In the genomic region with DNA sequence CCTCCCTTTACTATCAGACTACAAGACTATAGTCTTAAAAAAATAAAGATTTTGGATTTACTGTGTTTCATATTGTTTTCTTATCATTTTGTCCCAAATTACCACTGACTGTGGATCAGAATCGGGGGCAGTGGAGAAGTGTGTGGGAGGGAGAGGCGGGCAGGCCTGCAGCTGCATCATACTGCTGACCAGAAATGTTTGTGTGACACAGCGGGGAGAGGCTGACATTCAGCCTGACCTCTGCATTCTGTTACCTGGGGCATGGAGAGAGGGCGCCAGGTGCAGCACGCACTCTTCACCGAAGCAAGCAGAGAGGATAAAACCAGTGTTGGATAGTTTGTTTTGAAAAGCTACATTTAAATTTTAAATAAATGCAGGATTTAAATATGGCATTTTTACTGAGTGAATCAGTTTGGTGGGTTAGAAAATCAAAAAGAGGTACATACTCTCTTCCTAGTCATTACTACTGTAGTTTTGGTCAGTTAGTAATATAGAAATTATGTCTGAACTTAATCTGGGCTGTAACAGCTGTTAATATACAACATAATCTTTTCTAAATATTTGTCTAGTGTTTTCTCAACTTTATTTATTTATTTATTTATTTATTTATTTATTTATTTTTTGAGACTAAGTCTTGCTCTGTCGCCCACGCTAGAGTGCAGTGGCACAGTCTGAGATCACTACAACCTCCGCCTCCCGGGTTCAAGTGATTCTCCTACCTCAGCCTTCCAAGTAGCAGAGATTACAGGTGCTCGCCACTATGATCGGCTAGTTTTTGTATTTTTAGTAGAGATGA, we compare ENCODE assay signal across 19 cellular contexts. TPM values are rescaled to one million over a fixed set of nuclear protein-coding genes. Genes with fewer than 3 reads are reported as not detected.
A peak's percentile ranks its signal among the peaks of the same experiment; 100 is the strongest.
DNase-seq lines count a peak whose midpoint lies in the region; ATAC-seq, FAIRE-seq and TF ChIP-seq lines count a peak whose summit lies in the region.
"Had no signal": no experiment of that assay in that cellular context is flagged by ENCODE, and none has a peak within 500 bp of the region (broad histone marks: within the 10 kb centered on the region; RNA-seq: fewer than 3 reads in every experiment).

No MANE protein-coding gene starts in this region.

- H3K4me1 Mint-ChIP-seq in H9 (peaks cover 11 to 20% of the 10 kb centered on the region in 2 experiments), nephron progenitor cell (peaks cover 18% of the 10 kb centered on the region)
- H3K4me1 Mint-ChIP-seq: activated CD4-positive, alpha-beta T cell treated with anti-CD3 and anti-CD28 coated beads for 36 hours; activated naive CD4-positive, alpha-beta T cell treated with anti-CD3 and anti-CD28 coated beads, Interleukin-2, amount 50 U/mL, for 24 hours had no signal

- H3K9me3 Mint-ChIP-seq in H9: no peaks in the 10 kb centered on the region
- no peaks in the 10 kb centered on the region for H3K9me3 Mint-ChIP-seq in nephron progenitor cell
- H3K9me3 Mint-ChIP-seq: activated naive CD4-positive, alpha-beta T cell treated with anti-CD3 and anti-CD28 coated beads, Interleukin-2, amount 50 U/mL, for 24 hours; T-helper 1 cell treated with Interleukin-12 subunit alpha and Interleukin-12 subunit beta and Interleukin-4 antibody, amounts not matched to agents 30 μg/mL and 1 μg/mL, for 36 hours had no signal

- no peak overlapping the region for H2BK5ac ChIP-seq in H9 (ENCODE audit: insufficient read length, low read length)

- H3K23ac ChIP-seq in H9 (ENCODE audit: insufficient read length, low read depth, low read length): no peak overlapping the region

- H3K9me3 ChIP-seq in H9 (ENCODE audit: control insufficient read depth, low read depth, low read length) (no peaks in the 10 kb centered on the region), K562 (replicated peaks; ENCODE audit: control insufficient read depth, insufficient read depth, low read depth, low read length) (no peaks in the 10 kb centered on the region), MG63 (no peaks in the 10 kb centered on the region)
- H3K9me3 ChIP-seq: breast epithelium, esophagus muscularis mucosa had no signal

- no peak overlapping the region for H2AFZ ChIP-seq in H9 (ENCODE audit: low read length)
- no peak overlapping the region for H2AFZ ChIP-seq in K562 (ENCODE audit: low read depth, low read length)

- no peak overlapping the region for H4K91ac ChIP-seq in H9 (ENCODE audit: insufficient read length, low read depth, low read length)

- peak overlapping the region in 1 of 2 experiments; percentile 26; a peak in 1 of 5 replicates for H3K4me3 Mint-ChIP-seq in H9
- H3K4me3 Mint-ChIP-seq in nephron progenitor cell: no peak overlapping the region
- H3K4me3 Mint-ChIP-seq: activated CD4-positive, alpha-beta T cell treated with anti-CD3 and anti-CD28 coated beads for 36 hours; activated naive CD4-positive, alpha-beta T cell treated with anti-CD3 and anti-CD28 coated beads, Interleukin-2, amount 50 U/mL, for 24 hours; T-helper 1 cell treated with Interleukin-12 subunit alpha and Interleukin-12 subunit beta and Interleukin-4 antibody, amounts not matched to agents 30 μg/mL and 1 μg/mL, for 36 hours had no signal

- no peak overlapping the region for H4K5ac ChIP-seq in H9 (ENCODE audit: insufficient read length, low read depth, low read length)

- no peak overlapping the region for H3K18ac ChIP-seq in H9 (ENCODE audit: insufficient read length, low read depth, low read length)

- no peak overlapping the region for H3K56ac ChIP-seq in H9 (ENCODE audit: insufficient read length, low read depth, low read length)

- H2BK15ac ChIP-seq in H9 (ENCODE audit: low read depth, low read length): no peak overlapping the region

- no peak for TF ChIP-seq RAD21 in K562 (CRISPR knock-in tag; conservative IDR thresholded peaks at IDR 0.05 in 1 of 2, IDR thresholded peaks at IDR 0.05 in 1 of 2)

- H3K9me1 ChIP-seq in K562 (ENCODE audit: control insufficient read depth, insufficient read depth, low read length): no peaks in the 10 kb centered on the region

- H2BK120ac ChIP-seq in H9 (ENCODE audit: low read depth, low read length, poor library complexity, severe bottlenecking): no peak overlapping the region

- no peaks in the 10 kb centered on the region for H3K4me1 ChIP-seq in H9 (ENCODE audit: insufficient read depth, low read length)
- H3K4me1 ChIP-seq in K562 (replicated peaks in 1 of 2; ENCODE audit: control insufficient read depth in 2 of 2, insufficient read depth in 2 of 2, low read length in 2 of 2): peaks cover 12 to 14% of the 10 kb centered on the region in 2 experiments; a peak in 4 of 5 replicates
- H3K4me1 ChIP-seq: breast epithelium, esophagus muscularis mucosa had no signal

- BruUV-seq in K562 (replicated peaks; lab: Mats Ljungman, UMichigan): no TSS peak

- CTCF ChIA-PET in K562 (lab: Yijun Ruan, JAX; ENCODE audit: low intra/inter-chr PET ratio): no interaction called here

- in situ Hi-C loops in K562 (cut with MboI): no loop called here

- H4K8ac ChIP-seq in H9 (replicated peaks; ENCODE audit: insufficient read length, low read depth, low read length): no peak overlapping the region

- POLR2A ChIA-PET in K562 (lab: Yijun Ruan, JAX): interaction anchor here (0.9 to 1.2 kb wide), 3 partner anchors 9 to 10 kb away, joined by 3 to 5 read pairs (median 3); a partner anchor contains a TSS

- no peak overlapping the region for H2BK20ac ChIP-seq in H9 (ENCODE audit: low read depth, low read length, poor library complexity, severe bottlenecking)

- no peak overlapping the region for H2AK5ac ChIP-seq in H9 (ENCODE audit: insufficient read length, low read length)

- intact Hi-C loops in K562 (cut with micrococcal nuclease): no loop called here

- H3K4me3 ChIP-seq in K562 (no peak overlapping the region), MG63 (no peak overlapping the region)
- H3K4me3 ChIP-seq: breast epithelium, esophagus muscularis mucosa had no signal

- H3K27me3 Mint-ChIP-seq in H9 (ENCODE audit: low read depth): no peaks in the 10 kb centered on the region
- peaks cover 13% of the 10 kb centered on the region for H3K27me3 Mint-ChIP-seq in nephron progenitor cell (ENCODE audit: low read depth, poor library complexity)
- H3K27me3 Mint-ChIP-seq: activated CD4-positive, alpha-beta T cell treated with anti-CD3 and anti-CD28 coated beads for 36 hours; activated naive CD4-positive, alpha-beta T cell treated with anti-CD3 and anti-CD28 coated beads, Interleukin-2, amount 50 U/mL, for 24 hours had no signal

- H3K4ac ChIP-seq in H9 (ENCODE audit: low read depth, low read length): no peak overlapping the region

- H3K79me1 ChIP-seq in H9 (ENCODE audit: insufficient read depth, low read depth, low read length, poor library complexity, severe bottlenecking): no peaks in the 10 kb centered on the region

- no peaks in the 10 kb centered on the region for H3K23me2 ChIP-seq in H9 (ENCODE audit: insufficient read length, low read depth, low read length, poor library complexity, severe bottlenecking)

- H2BK12ac ChIP-seq in H9 (ENCODE audit: insufficient read length, low read depth, low read length): no peak overlapping the region

- no peak for TF ChIP-seq POLR2A in K562 (conservative IDR thresholded peaks at IDR 0.05)

- H4K20me1 ChIP-seq in H9 (ENCODE audit: control insufficient read depth, insufficient read depth, insufficient read length): no peaks in the 10 kb centered on the region
- H4K20me1 ChIP-seq in K562 (replicated peaks; ENCODE audit: control insufficient read depth, insufficient read depth, low read length): peaks cover 6% of the 10 kb centered on the region; the same call in 1 of the 2 replicates

- WGBS in H9 (ENCODE audit: extremely low coverage, insufficient read length, low lambda C conversion rate): no CpG with 5 or more reads among the region's 12 CpGs
- WGBS in K562 (ENCODE audit: insufficient coverage, low coverage, missing lambda C conversion rate): 71% methylated on average over 12 of the region's 12 CpGs

- H3K9ac ChIP-seq in H9 (ENCODE audit: extremely low read depth, insufficient read length, low read length) (no peak overlapping the region), K562 (ENCODE audit: insufficient read depth in 1 of 2, low read depth in 2 of 2, low read length in 2 of 2) (peak overlapping the region in 1 of 2 experiments; percentile 46; a peak in 1 of 4 replicates)

- H3K27ac ChIP-seq in H9 (ENCODE audit: insufficient read length, low read depth, low read length) (no peak overlapping the region), K562 (ENCODE audit: extremely low read depth, low read depth, low read length) (no peak overlapping the region)
- H3K27ac ChIP-seq: breast epithelium, esophagus muscularis mucosa had no signal

- no peaks in the 10 kb centered on the region for H3K79me2 ChIP-seq in H9 (ENCODE audit: insufficient read depth, low read length)
- H3K79me2 ChIP-seq in K562 (ENCODE audit: control insufficient read depth, insufficient read depth, low read length): no peaks in the 10 kb centered on the region

- H3K27me3 ChIP-seq in H9 (ENCODE audit: insufficient read depth, low read length) (no peaks in the 10 kb centered on the region), K562 (ENCODE audit: control insufficient read depth in 2 of 2, insufficient read depth in 2 of 2, low read length in 2 of 2) (no peaks in the 10 kb centered on the region), MG63 (no peaks in the 10 kb centered on the region)
- H3K27me3 ChIP-seq: breast epithelium, esophagus muscularis mucosa had no signal

- no peak for DNase-seq in H9
- DNase-seq in NCI-H2196 treated with DMSO at 0.1 percent for 48 hours (lab: John Stamatoyannopoulos, UW; ENCODE audit: unreplicated experiment): peak; percentile 54
- peak; percentile 38 to 48 (median 44) for DNase-seq in K562 (ENCODE audit: extremely low read depth in 1 of 4, low spot score in 3 of 4)
- DNase-seq in nephron progenitor cell: no peak
- DNase-seq in activated CD4-positive, alpha-beta T cell treated with anti-CD3 and anti-CD28 coated beads, Interleukin-2, amount 50 U/mL, for 4 hours: no peak
- DNase-seq in NCI-H128 (lab: John Stamatoyannopoulos, UW; ENCODE audit: unreplicated experiment): no peak
- no peak for DNase-seq in MG63
- no peak for DNase-seq in NAMALWA (ENCODE audit: low spot score)
- DNase-seq: activated CD4-positive, alpha-beta T cell treated with anti-CD3 and anti-CD28 coated beads for 36 hours; activated CD8-positive, alpha-beta memory T cell treated with anti-CD3 and anti-CD28 coated beads, Interleukin-2, amount 50 U/mL, for 48 hours; head of caudate nucleus; NCI-H2029; NK-92 treated with Interleukin-12 subunit alpha and Interleukin-12 subunit beta, amount 100 ng/mL, for 24 hours; occipital lobe; stimulated activated CD4-positive, alpha-beta T cell treated with anti-CD3 and anti-CD28 coated beads, Interleukin-4, amount 100 ng/mL, for 4 hours had no signal

- H3K27ac Mint-ChIP-seq in H9: peak overlapping the region in 2 of 3 experiments; percentile 32 to 95; a peak in 3 of 7 replicates
- peak overlapping the region; percentile 86 for H3K27ac Mint-ChIP-seq in nephron progenitor cell
- H3K27ac Mint-ChIP-seq: activated CD4-positive, alpha-beta T cell treated with anti-CD3 and anti-CD28 coated beads for 36 hours; T-helper 1 cell treated with Interleukin-12 subunit alpha and Interleukin-12 subunit beta and Interleukin-4 antibody, amounts not matched to agents 30 μg/mL and 1 μg/mL, for 36 hours had no signal

- ATAC-seq in K562: peak; percentile 47
- ATAC-seq: activated CD4-positive, alpha-beta T cell treated with anti-CD3 and anti-CD28 coated beads for 36 hours had no signal

- H3T11ph ChIP-seq in H9 (ENCODE audit: low read length): no peak overlapping the region

- H3K4me2 ChIP-seq in H9 (ENCODE audit: insufficient read depth, insufficient read length, low read length) (no peak overlapping the region), K562 (ENCODE audit: insufficient read depth, low read length) (no peak overlapping the region)

- H3K36me3 Mint-ChIP-seq in H9 (ENCODE audit: insufficient read depth in 1 of 3, low read depth in 3 of 3) (peaks cover 3 to 27% (median 10%) of the 10 kb centered on the region in 3 experiments; a peak in 5 of 7 replicates), nephron progenitor cell (ENCODE audit: low read depth) (peaks cover 28% of the 10 kb centered on the region)

- H3K36me3 ChIP-seq in K562 (ENCODE audit: control insufficient read depth, insufficient read depth, low read length) (peaks cover 14% of the 10 kb centered on the region; the same call in 2 of the 3 replicates), MG63 (peaks cover 8% of the 10 kb centered on the region; the same call in 1 of the 2 replicates)
- H3K36me3 ChIP-seq: breast epithelium had no signal

- peak; percentile 62 for FAIRE-seq in K562 (lab: Jason Lieb, UNC)

- TF ChIP-seq CTCF in H9 (conservative IDR thresholded peaks at IDR 0.05) (no peak), K562 (IDR thresholded peaks at IDR 0.05 in 2 of 3, conservative IDR thresholded peaks at IDR 0.05 in 1 of 3; ENCODE audit: insufficient read depth in 2 of 3, low read depth in 1 of 3, low read length in 3 of 3) (no peak), nephron progenitor cell (IDR thresholded peaks at IDR 0.05) (no peak)

- no peak for TF ChIP-seq EP300 in K562 (IDR thresholded peaks at IDR 0.05; ENCODE audit: low read length)

- H3K14ac ChIP-seq in H9 (ENCODE audit: insufficient read depth, low read length): no peak overlapping the region

RNA-seq across cellular contexts. Expression of a gene that starts 8.8 kb away (rescaled TPM):
- total RNA-seq in H9 (2021) (38.4 and 39.6 TPM in 2 replicates), K562 (2014; rRNA removed) (10.6 and 18.5 TPM in 2 replicates), K562 (2014; rRNA removed; fragmentation: Illumina TruSeq; extraction: Trizol) (47.8 and 54.0 TPM in 2 replicates), K562 (2015; rRNA removed; fragmentation: Illumina TruSeq; extraction: Trizol) (35.1 and 36.5 TPM in 2 replicates), K562 (2021) (56.8 and 59.8 TPM in 2 replicates)
- 23.9 and 54.4 TPM in 2 replicates for total RNA-seq in K562 (2011; cell fraction: chromatin; rRNA removed; ENCODE audit: low replicate concordance)
- total RNA-seq in K562 (2011; cell fraction: nucleolus; rRNA removed): 18.5 and 19.9 TPM in 2 replicates
- 44.6 and 66.5 TPM in 2 replicates for total RNA-seq in K562 (2011; cell fraction: nucleoplasm; rRNA removed)
- polyA plus RNA-seq in K562 (2011; rRNA removed) (58.4 and 66.1 TPM in 2 replicates), K562 (2014; fragmentation: Illumina TruSeq; extraction: Trizol) (57.9 and 67.7 TPM in 2 replicates), K562 (2014; fragmentation: Nextera tagmentation; extraction: Ambion mirVana) (100 to 1,000 TPM; 175 to 249 TPM), K562 (2014; rRNA removed) (41.5 and 53.9 TPM in 2 replicates)
- 16.5 and 48.0 TPM in 2 replicates for polyA plus RNA-seq in K562 (2011; cell fraction: cytosol; rRNA removed)
- 17.4 and 32.2 TPM in 2 replicates for polyA plus RNA-seq in K562 (2011; cell fraction: nucleus; rRNA removed)
- 66.4 and 79.0 TPM in 2 replicates for polyA plus RNA-seq in K562 (2012)
- polyA minus RNA-seq in K562 (2011; rRNA and poly(A)+ RNA removed): 35.3 and 55.2 TPM in 2 replicates
- polyA minus RNA-seq in K562 (2011; cell fraction: cytosol; rRNA and poly(A)+ RNA removed): 21.3 and 22.6 TPM in 2 replicates
- 18.3 and 36.7 TPM in 2 replicates for polyA minus RNA-seq in K562 (2011; cell fraction: nucleus; rRNA and poly(A)+ RNA removed)
- 15.0 TPM in 2 replicates for total RNA-seq in MG63 (2014; rRNA removed; shearing (Covaris generic); ENCODE audit: low replicate concordance)

Comparison
In these comparisons a context has a peak if more than half of its experiments do, and no peak if none do; other contexts are left out.
1. DNase-seq: peak in NCI-H2196 treated with DMSO at 0.1 percent for 48 hours (single experiment) and K562 (4 of 4); none in H9 (single experiment), nephron progenitor cell (single experiment), activated CD4-positive, alpha-beta T cell treated with anti-CD3 and anti-CD28 coated beads, Interleukin-2, amount 50 U/mL, for 4 hours (0 of 2), NCI-H128 (single experiment), MG63 (single experiment) and NAMALWA (single experiment).